In the genomic region with DNA sequence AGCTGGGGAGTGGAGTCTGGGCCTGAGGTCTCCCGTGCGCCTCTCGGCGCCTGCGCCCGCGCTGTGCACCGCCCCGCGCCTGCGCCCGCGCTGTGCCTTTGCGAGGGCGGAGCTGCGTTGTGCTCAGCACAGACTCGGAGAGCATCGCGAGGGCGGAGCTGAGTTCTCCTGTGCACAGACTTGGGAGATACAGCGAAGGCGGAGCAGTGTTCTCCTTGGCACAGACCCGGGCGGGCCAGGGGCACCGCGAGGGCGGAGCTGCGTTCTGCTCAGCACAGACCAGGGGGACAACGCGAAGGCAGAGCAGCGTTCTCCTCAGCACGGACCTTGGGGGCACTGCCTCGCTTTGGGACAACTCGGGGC, we compare ENCODE assay signal across 8 cellular contexts.
DNase-seq lines count a peak whose midpoint lies in the region; ATAC-seq and TF ChIP-seq lines count a peak whose summit lies in the region.
"Not testable (repeated sequence)": the region's sequence is repeated elsewhere in the genome, so short reads cannot be mapped to it uniquely, and the experiment has no call there.

No MANE protein-coding gene starts in this region.

- not testable (repeated sequence) for DNase-seq in AG04449 (ENCODE audit: low read depth, low spot score); gastrocnemius medialis
- DNase-seq in M059J (ENCODE audit: low read depth) (peak; percentile 32), activated T-cell treated with anti-CD3 and anti-CD28 coated beads for 48 hours (ENCODE audit: low read depth) (peak; percentile 18), epithelial cell of esophagus (ENCODE audit: low read depth) (peak; percentile 54), kidney tubule cell (ENCODE audit: low spot score) (peak; percentile 69)

- H3K36me3 ChIP-seq in gastrocnemius medialis = not testable (repeated sequence)

- not testable (repeated sequence) for H3K27me3 ChIP-seq in gastrocnemius medialis

- TF ChIP-seq CTCF in AG04449 (IDR thresholded peaks at IDR 0.05; ENCODE audit: insufficient read depth, low read length, missing control alignments); epithelial cell of esophagus (IDR thresholded peaks at IDR 0.05; ENCODE audit: insufficient read depth, low read depth, low read length, missing control alignments); gastrocnemius medialis (IDR thresholded peaks at IDR 0.05 in 4 of 5, conservative IDR thresholded peaks at IDR 0.05 in 1 of 5): not testable (repeated sequence)

- H3K4me3 ChIP-seq in AG04449 (ENCODE audit: low read depth, low read length) (peak overlapping the region; percentile 59), epithelial cell of esophagus (ENCODE audit: low read length) (peak overlapping the region; percentile 48), gastrocnemius medialis (peak overlapping the region in 3 of 4 donors; percentile 39 to 54 (median 47))

- CTCF ChIA-PET in AG04449 (lab: Yijun Ruan, JAX) = not testable (repeated sequence)

- TF ChIP-seq POLR2A in gastrocnemius medialis (IDR thresholded peaks at IDR 0.05) = peak in 1 of 2 donors; percentile 46

- H3K4me1 ChIP-seq in gastrocnemius medialis = not testable (repeated sequence)

- intact Hi-C loops in gastrocnemius medialis (cut with DNase I; ENCODE audit: low total_unique reads) = not testable (repeated sequence)

- not testable (repeated sequence) for H3K9me3 ChIP-seq in gastrocnemius medialis

- POLR2A ChIA-PET in AG04449 (lab: Yijun Ruan, JAX) = not testable (repeated sequence)

- ATAC-seq in GM19035 (IDR thresholded peaks at IDR 0.05; ENCODE audit: unreplicated experiment) (peak; percentile 100), HG02852 (IDR thresholded peaks at IDR 0.05; ENCODE audit: unreplicated experiment) (peak; percentile 100)
- not testable (repeated sequence) for ATAC-seq in gastrocnemius medialis

- H3K27ac ChIP-seq in gastrocnemius medialis = not testable (repeated sequence)

- in situ Hi-C loops in gastrocnemius medialis (cut with MboI; ENCODE audit: low sequenced_read_pairs in 4 of 4) = not testable (repeated sequence)
